Comparison of ENCODE assay signal across 9 cellular contexts in the genomic region with DNA sequence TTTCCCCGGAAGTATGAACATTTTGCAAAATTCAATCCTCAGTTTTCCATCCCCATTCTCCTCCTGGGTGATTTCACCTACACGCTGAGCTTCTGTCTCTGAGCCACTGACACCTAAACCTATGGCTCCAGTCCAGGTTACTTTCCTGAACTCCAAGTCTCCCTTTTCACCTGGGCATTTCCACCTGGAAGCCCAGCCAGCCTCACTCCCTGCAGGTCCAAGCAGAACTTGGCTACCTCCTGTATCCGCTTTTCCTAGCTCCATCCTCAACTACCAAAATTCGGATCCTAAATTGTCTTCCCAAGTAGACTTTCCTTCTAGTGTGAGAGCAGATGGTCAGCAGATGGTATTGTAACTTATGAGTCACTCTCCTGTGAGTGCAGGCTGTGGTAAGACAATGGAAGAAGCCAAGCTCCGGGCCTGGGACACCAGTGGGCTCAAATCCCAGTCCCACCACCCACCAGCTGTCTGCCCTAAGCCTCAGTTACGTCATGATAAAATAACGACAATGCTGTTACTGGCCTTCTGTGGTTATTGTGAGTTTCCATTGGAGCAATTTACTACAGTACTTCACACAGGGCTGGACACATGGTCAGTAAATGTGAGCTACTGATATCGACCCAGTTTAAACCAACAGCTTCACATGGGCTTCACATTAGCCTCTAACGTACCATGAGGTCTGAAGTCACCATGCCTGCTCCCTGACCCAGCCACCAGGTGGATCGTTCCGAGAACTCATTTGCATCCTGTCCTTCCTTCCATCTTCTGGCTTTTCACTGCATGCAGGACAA. TPM values are rescaled to one million over a fixed set of nuclear protein-coding genes. Genes with fewer than 3 reads are reported as not detected.
DNase-seq lines count a peak whose midpoint lies in the region; ATAC-seq and TF ChIP-seq lines count a peak whose summit lies in the region.
"Had no signal": no experiment of that assay in that cellular context is flagged by ENCODE, and none has a peak within 500 bp of the region (broad histone marks: within the 10 kb centered on the region; RNA-seq: fewer than 3 reads in every experiment).

No MANE protein-coding gene starts in this region.

- no peak for TF ChIP-seq CTCF in CD14-positive monocyte (IDR thresholded peaks at IDR 0.05)

- H3K36me3 ChIP-seq in muscle layer of duodenum (ENCODE audit: control insufficient read depth in 1 of 2, insufficient read depth in 2 of 2, low read length in 2 of 2) (no peaks in the 10 kb centered on the region), HAP-1 (replicated peaks) (no peaks in the 10 kb centered on the region)
- H3K36me3 ChIP-seq: uterus had no signal

- no peak for ATAC-seq in HG02610 (IDR thresholded peaks at IDR 0.05; ENCODE audit: unreplicated experiment)

- H3K4me1 Mint-ChIP-seq in CD14-positive monocyte: peaks cover 28% of the 10 kb centered on the region

- peaks cover 0 to 2% (median 0%) of the 10 kb centered on the region in 7 donors for H3K9me3 Mint-ChIP-seq in CD14-positive monocyte

- H3K4me3 Mint-ChIP-seq in CD14-positive monocyte: no peak overlapping the region

- in situ Hi-C loops in HAP-1 (cut with MboI; ENCODE audit: low sequenced_read_pairs): no loop called here

- peak overlapping the region; percentile 3 to 79 (median 47) for H3K27ac Mint-ChIP-seq in CD14-positive monocyte

- H3K27me3 ChIP-seq in muscle layer of duodenum (ENCODE audit: low read depth, low read length) (no peaks in the 10 kb centered on the region), HAP-1 (ENCODE audit: low read depth) (no peaks in the 10 kb centered on the region)
- H3K27me3 ChIP-seq: uterus had no signal

- H3K9me3 ChIP-seq in muscle layer of duodenum (ENCODE audit: control insufficient read depth in 1 of 2, low read length in 2 of 2) (no peaks in the 10 kb centered on the region), HAP-1 (no peaks in the 10 kb centered on the region)
- H3K9me3 ChIP-seq: uterus had no signal

- H3K4me1 ChIP-seq in muscle layer of duodenum (ENCODE audit: control insufficient read depth in 1 of 2, insufficient read depth in 2 of 2, low read length in 2 of 2): peaks cover 4% of the 10 kb centered on the region in 2 donors
- H3K4me1 ChIP-seq in HAP-1: no peaks in the 10 kb centered on the region
- H3K4me1 ChIP-seq: uterus had no signal

- H3K4me3 ChIP-seq in muscle layer of duodenum (ENCODE audit: low read depth in 1 of 2, low read length in 2 of 2) (no peak overlapping the region), HAP-1 (no peak overlapping the region)
- H3K4me3 ChIP-seq: uterus had no signal

- peak overlapping the region; percentile 56 for H3K27ac ChIP-seq in muscle layer of duodenum (ENCODE audit: low read length)

- no peak for DNase-seq in CD14-positive monocyte (ENCODE audit: low spot score)
- peak; percentile 28 for DNase-seq in NCI-H226
- peak; percentile 82 for DNase-seq in cerebellum (ENCODE audit: low spot score)
- DNase-seq in Kasumi-1 (lab: John Stamatoyannopoulos, UW): no peak
- no peak for DNase-seq in HAP-1 (ENCODE audit: low spot score in 2 of 2)
- no peak for DNase-seq in stimulated activated CD4-positive, alpha-beta T cell treated with anti-CD3 and anti-CD28 coated beads, Interleukin-2, amount 100 ng/mL, for 24 hours

- peaks cover 89 to 100% of the 10 kb centered on the region in 2 donors for H3K36me3 Mint-ChIP-seq in CD14-positive monocyte

- H3K27me3 Mint-ChIP-seq in CD14-positive monocyte (ENCODE audit: low read depth in 3 of 3): no peaks in the 10 kb centered on the region

- intact Hi-C loops in CD14-positive monocyte (cut with micrococcal nuclease): loop anchor here (5.0 kb wide), 1 partner anchor 35 kb away; no protein-coding TSS in a partner anchor

RNA-seq across cellular contexts. Expression of a gene that starts 33.3 kb away (rescaled TPM):
- polyA plus RNA-seq in CD14-positive monocyte: 100 to 1,000 TPM; 205 to 342 TPM
- 6.8 TPM for total RNA-seq in cerebellum

Comparison
In these comparisons a context has a peak if more than half of its experiments do, and no peak if none do; other contexts are left out.
1. DNase-seq: peak in NCI-H226 (single experiment) and cerebellum (single experiment); none in CD14-positive monocyte (single experiment), Kasumi-1 (0 of 2), HAP-1 (0 of 2) and stimulated activated CD4-positive, alpha-beta T cell treated with anti-CD3 and anti-CD28 coated beads, Interleukin-2, amount 100 ng/mL, for 24 hours (0 of 2).